ENCODE assay signal across 15 cellular contexts in the genomic region with DNA sequence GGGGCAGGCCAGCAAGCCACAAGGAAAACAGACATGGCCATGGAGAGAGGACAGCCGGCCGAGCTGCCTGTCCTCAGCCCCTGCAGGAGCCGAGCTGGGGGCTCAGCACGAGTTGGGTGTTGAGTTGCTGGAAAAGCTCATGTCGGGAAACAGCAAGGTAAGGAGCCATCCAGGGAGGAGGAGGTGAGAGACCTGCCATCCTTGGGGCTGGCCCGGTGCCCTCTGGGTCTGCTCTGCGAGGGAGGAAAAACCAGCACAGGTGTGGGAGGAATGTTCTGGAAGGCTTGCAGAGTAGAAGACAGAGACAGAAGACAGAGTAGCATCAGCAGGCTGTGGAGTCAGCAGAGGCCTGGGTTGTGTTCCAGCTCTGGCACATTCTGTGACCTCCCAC.
DNase-seq lines count a peak whose midpoint lies in the region; ATAC-seq and TF ChIP-seq lines count a peak whose summit lies in the region.
"Had no signal": no experiment of that assay in that cellular context is flagged by ENCODE, and none has a peak within 500 bp of the region (broad histone marks: within the 10 kb centered on the region; RNA-seq: fewer than 3 reads in every experiment).

No MANE protein-coding gene starts in this region.

- H3K4me3 ChIP-seq in colonic mucosa (no peak overlapping the region), lung (no peak overlapping the region), prostate gland (no peak overlapping the region), A673 (ENCODE audit: low read depth, low read length, poor library complexity, severe bottlenecking) (no peak overlapping the region)
- H3K4me3 ChIP-seq: BLaER1 treated with 17β-estradiol and CSF1 and Interleukin-3, amounts not matched to agents 10 nM and 100 nM; GM23248 had no signal

- no peaks in the 10 kb centered on the region for H3K4me1 Mint-ChIP-seq in activated CD8-positive, alpha-beta T cell treated with anti-CD3 and anti-CD28 coated beads, Interleukin-2, amount 10 ng/mL, durations not matched to agents 7 days and 5 days (ENCODE audit: low read depth)
- no peaks in the 10 kb centered on the region for H3K4me1 Mint-ChIP-seq in activated CD8-positive, alpha-beta T cell treated with anti-CD3 and anti-CD28 coated beads for 36 hours (ENCODE audit: low read depth)
- H3K4me1 Mint-ChIP-seq: CD4-positive, CD25-positive, alpha-beta regulatory T cell had no signal

- no peaks in the 10 kb centered on the region for H3K9me3 Mint-ChIP-seq in activated CD8-positive, alpha-beta T cell treated with anti-CD3 and anti-CD28 coated beads, Interleukin-2, amount 10 ng/mL, durations not matched to agents 7 days and 5 days (ENCODE audit: insufficient read depth)
- H3K9me3 Mint-ChIP-seq in activated CD8-positive, alpha-beta T cell treated with anti-CD3 and anti-CD28 coated beads for 36 hours: no peaks in the 10 kb centered on the region

- H3K9ac ChIP-seq in colonic mucosa (ENCODE audit: low read depth in 2 of 2, low read length in 2 of 2): no peak overlapping the region
- H3K9ac ChIP-seq: BLaER1 treated with 17β-estradiol and CSF1 and Interleukin-3, amounts not matched to agents 10 nM and 100 nM; GM23248 had no signal

- intact Hi-C loops in activated CD8-positive, alpha-beta T cell treated with anti-CD3 and anti-CD28 coated beads for 36 hours (cut with micrococcal nuclease): no loop called here
- intact Hi-C loops in colonic mucosa (cut with DNase I) (no loop called here), prostate gland (cut with DNase I) (no loop called here), A673 (cut with micrococcal nuclease; ENCODE audit: unreplicated experiment) (no loop called here)

- no peak overlapping the region for H3K27ac ChIP-seq in colonic mucosa
- no peak overlapping the region for H3K27ac ChIP-seq in lung (ENCODE audit: low read depth in 1 of 2, low read length in 1 of 2)
- no peak overlapping the region for H3K27ac ChIP-seq in prostate gland
- no peak overlapping the region for H3K27ac ChIP-seq in A673 (ENCODE audit: low read depth, low read length, poor library complexity, severe bottlenecking)
- H3K27ac ChIP-seq: BLaER1 treated with 17β-estradiol and CSF1 and Interleukin-3, amounts not matched to agents 10 nM and 100 nM; GM23248 had no signal

- WGBS in lung, 2 donors: 76 to 81% methylated on average over 7 of the region's 7 CpGs
- WGBS in prostate gland: 64% methylated on average over 7 of the region's 7 CpGs

- no peaks in the 10 kb centered on the region for H3K36me3 Mint-ChIP-seq in activated CD8-positive, alpha-beta T cell treated with anti-CD3 and anti-CD28 coated beads, Interleukin-2, amount 10 ng/mL, durations not matched to agents 7 days and 5 days (ENCODE audit: low read depth)
- H3K36me3 Mint-ChIP-seq in activated CD8-positive, alpha-beta T cell treated with anti-CD3 and anti-CD28 coated beads for 36 hours (ENCODE audit: low read depth): no peaks in the 10 kb centered on the region
- H3K36me3 Mint-ChIP-seq: CD4-positive, CD25-positive, alpha-beta regulatory T cell had no signal

- no peaks in the 10 kb centered on the region for H3K4me1 ChIP-seq in colonic mucosa
- no peaks in the 10 kb centered on the region for H3K4me1 ChIP-seq in lung (ENCODE audit: control insufficient read depth in 2 of 2, insufficient read depth in 2 of 2, low read length in 2 of 2)
- no peaks in the 10 kb centered on the region for H3K4me1 ChIP-seq in prostate gland (replicated peaks)
- H3K4me1 ChIP-seq in A673 (ENCODE audit: insufficient read depth, low read length, poor library complexity, severe bottlenecking): no peaks in the 10 kb centered on the region

- no peak for TF ChIP-seq POLR2A in prostate gland (IDR thresholded peaks at IDR 0.05)

- ATAC-seq in activated CD8-positive, alpha-beta T cell treated with anti-CD3 and anti-CD28 coated beads, Interleukin-2, amount 10 ng/mL, durations not matched to agents 7 days and 5 days: no peak
- no peak for ATAC-seq in activated CD8-positive, alpha-beta T cell treated with anti-CD3 and anti-CD28 coated beads for 36 hours
- ATAC-seq in lung (ENCODE audit: insufficient read depth, low FRiP score): no peak
- ATAC-seq: HCT116 had no signal

- no peaks in the 10 kb centered on the region for H3K36me3 ChIP-seq in colonic mucosa
- no peaks in the 10 kb centered on the region for H3K36me3 ChIP-seq in lung (ENCODE audit: control insufficient read depth in 2 of 2, insufficient read depth in 2 of 2, low read length in 2 of 2)
- H3K36me3 ChIP-seq in prostate gland: no peaks in the 10 kb centered on the region
- no peaks in the 10 kb centered on the region for H3K36me3 ChIP-seq in A673 (ENCODE audit: insufficient read depth, low read length, poor library complexity, severe bottlenecking)
- H3K36me3 ChIP-seq: BLaER1 treated with 17β-estradiol and CSF1 and Interleukin-3, amounts not matched to agents 10 nM and 100 nM had no signal

- H3K27ac Mint-ChIP-seq in activated CD8-positive, alpha-beta T cell treated with anti-CD3 and anti-CD28 coated beads, Interleukin-2, amount 10 ng/mL, durations not matched to agents 7 days and 5 days: no peak overlapping the region
- H3K27ac Mint-ChIP-seq in activated CD8-positive, alpha-beta T cell treated with anti-CD3 and anti-CD28 coated beads for 36 hours: no peak overlapping the region
- H3K27ac Mint-ChIP-seq: CD4-positive, CD25-positive, alpha-beta regulatory T cell had no signal

- CTCF ChIA-PET in activated CD8-positive, alpha-beta T cell treated with anti-CD3 and anti-CD28 coated beads, Interleukin-2, amount 10 ng/mL, durations not matched to agents 7 days and 5 days (lab: Charles Lee): no interaction called here
- CTCF ChIA-PET in activated CD8-positive, alpha-beta T cell treated with anti-CD3 and anti-CD28 coated beads for 36 hours (lab: Charles Lee): no interaction called here
- CTCF ChIA-PET in A673 (lab: Charles Lee): no interaction called here

- POLR2A ChIA-PET in activated CD8-positive, alpha-beta T cell treated with anti-CD3 and anti-CD28 coated beads, Interleukin-2, amount 10 ng/mL, durations not matched to agents 7 days and 5 days (lab: Charles Lee): no interaction called here
- POLR2A ChIA-PET in activated CD8-positive, alpha-beta T cell treated with anti-CD3 and anti-CD28 coated beads for 36 hours (lab: Charles Lee): no interaction called here
- POLR2A ChIA-PET in A673 (lab: Charles Lee; ENCODE audit: low non-redundant PET): no interaction called here

- peaks cover 3% of the 10 kb centered on the region for H3K27me3 Mint-ChIP-seq in activated CD8-positive, alpha-beta T cell treated with anti-CD3 and anti-CD28 coated beads, Interleukin-2, amount 10 ng/mL, durations not matched to agents 7 days and 5 days (ENCODE audit: low read depth)
- peaks cover 2% of the 10 kb centered on the region for H3K27me3 Mint-ChIP-seq in activated CD8-positive, alpha-beta T cell treated with anti-CD3 and anti-CD28 coated beads for 36 hours

- H3K4me3 Mint-ChIP-seq in activated CD8-positive, alpha-beta T cell treated with anti-CD3 and anti-CD28 coated beads, Interleukin-2, amount 10 ng/mL, durations not matched to agents 7 days and 5 days: no peak overlapping the region
- no peak overlapping the region for H3K4me3 Mint-ChIP-seq in activated CD8-positive, alpha-beta T cell treated with anti-CD3 and anti-CD28 coated beads for 36 hours
- H3K4me3 Mint-ChIP-seq: CD4-positive, CD25-positive, alpha-beta regulatory T cell had no signal

- TF ChIP-seq CTCF in activated CD8-positive, alpha-beta T cell treated with anti-CD3 and anti-CD28 coated beads for 36 hours (IDR thresholded peaks at IDR 0.05): no peak
- TF ChIP-seq CTCF in colonic mucosa (IDR thresholded peaks at IDR 0.05) (no peak), lung (IDR thresholded peaks at IDR 0.05; ENCODE audit: control extremely low read depth, extremely low read depth) (no peak), prostate gland (IDR thresholded peaks at IDR 0.05) (no peak), A673 (conservative IDR thresholded peaks at IDR 0.05; ENCODE audit: low read depth, low read length) (no peak)

- peak; percentile 9 for DNase-seq in activated CD8-positive, alpha-beta T cell treated with anti-CD3 and anti-CD28 coated beads, Interleukin-2, amount 10 ng/mL, durations not matched to agents 7 days and 5 days
- DNase-seq in activated CD8-positive, alpha-beta T cell treated with anti-CD3 and anti-CD28 coated beads for 36 hours: no peak
- peak; percentile 9 for DNase-seq in colonic mucosa
- DNase-seq in lung (ENCODE audit: low spot score): peak; percentile 24
- DNase-seq in prostate gland (ENCODE audit: low spot score): peak; percentile 1
- DNase-seq in A673 (ENCODE audit: low spot score): no peak
- DNase-seq in NCI-H510A treated with DMSO at 0.1 percent for 48 hours (lab: John Stamatoyannopoulos, UW): no peak
- DNase-seq: 8988T; ACHN; CD4-positive, CD25-positive, alpha-beta regulatory T cell; DMS53; GF-D8; GM23248 had no signal

- no peaks in the 10 kb centered on the region for H3K9me3 ChIP-seq in colonic mucosa
- H3K9me3 ChIP-seq in lung (ENCODE audit: control insufficient read depth in 2 of 2, insufficient read depth in 1 of 2, low read length in 1 of 2): no peaks in the 10 kb centered on the region
- H3K9me3 ChIP-seq in prostate gland: no peaks in the 10 kb centered on the region
- no peaks in the 10 kb centered on the region for H3K9me3 ChIP-seq in A673 (ENCODE audit: low read depth, low read length, poor library complexity, severe bottlenecking)
- H3K9me3 ChIP-seq: BLaER1 treated with 17β-estradiol and CSF1 and Interleukin-3, amounts not matched to agents 10 nM and 100 nM had no signal

- no TSS peak for BruUV-seq in A673 (replicated peaks; lab: Mats Ljungman, UMichigan)

- H3K27me3 ChIP-seq in colonic mucosa (no peaks in the 10 kb centered on the region), lung (ENCODE audit: control insufficient read depth, insufficient read depth) (no peaks in the 10 kb centered on the region), prostate gland (replicated peaks; ENCODE audit: insufficient read depth) (no peaks in the 10 kb centered on the region), A673 (replicated peaks; ENCODE audit: insufficient read depth, low read depth, low read length, poor library complexity) (peaks cover 21% of the 10 kb centered on the region)
- H3K27me3 ChIP-seq: BLaER1 treated with 17β-estradiol and CSF1 and Interleukin-3, amounts not matched to agents 10 nM and 100 nM had no signal

Comparison
In these comparisons a context has a peak if more than half of its experiments do, and no peak if none do; other contexts are left out.
1. DNase-seq: peak in activated CD8-positive, alpha-beta T cell treated with anti-CD3 and anti-CD28 coated beads, Interleukin-2, amount 10 ng/mL, durations not matched to agents 7 days and 5 days (single experiment), colonic mucosa (single experiment), lung (single experiment) and prostate gland (single experiment); none in activated CD8-positive, alpha-beta T cell treated with anti-CD3 and anti-CD28 coated beads for 36 hours (single experiment), A673 (single experiment) and NCI-H510A treated with DMSO at 0.1 percent for 48 hours (single experiment).